2 cellular contexts compared by ENCODE assay signal in the genomic region with DNA sequence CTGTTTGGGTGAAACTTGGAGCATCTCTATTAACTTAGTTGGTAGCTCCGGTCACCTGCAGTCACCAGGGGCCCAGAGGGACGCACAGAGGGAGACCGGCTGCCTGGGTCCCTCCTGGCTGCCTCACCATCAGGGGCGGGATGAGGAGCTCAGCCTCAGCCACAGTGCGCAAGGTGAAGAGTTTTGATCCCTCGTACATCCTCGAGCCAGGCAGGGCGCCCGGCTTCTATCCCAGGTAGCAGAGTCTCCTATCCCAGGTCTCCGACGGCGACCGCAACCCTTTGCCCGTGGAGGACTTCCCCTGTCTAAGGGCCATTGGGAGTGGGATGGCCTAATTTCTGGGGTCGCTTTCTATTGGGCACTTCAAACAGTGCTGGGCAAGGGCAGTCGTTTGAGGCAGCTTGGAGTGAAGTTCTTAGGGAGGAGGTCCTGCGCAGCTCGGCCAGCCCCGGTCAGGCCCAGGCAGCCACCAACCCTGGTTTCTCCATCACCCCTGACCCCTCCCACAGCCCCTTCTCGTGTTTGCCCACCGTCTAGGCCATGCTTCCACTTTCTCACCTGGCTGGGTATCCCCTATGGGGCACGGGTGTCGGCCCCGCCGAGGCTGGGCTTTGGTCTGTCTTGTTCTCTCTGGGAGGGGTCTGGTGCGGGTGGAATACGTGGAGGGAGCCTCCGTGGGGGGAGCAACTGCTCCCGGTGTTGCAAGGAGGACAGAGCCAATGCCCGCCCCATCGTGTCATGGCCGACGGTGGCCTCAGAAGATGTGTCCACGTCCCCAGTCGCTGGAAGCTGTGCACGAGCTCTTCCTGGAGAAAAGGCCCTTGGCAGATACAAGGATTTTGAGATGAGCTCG.
TF ChIP-seq lines count a peak whose summit lies in the region.

No MANE protein-coding gene starts in this region.

TF ChIP-seq in SK-N-SH, 30 proteins besides CTCF, POLR2A, EP300 and RAD21 (continued from another document):
- TF ChIP-seq, protein P1, sequence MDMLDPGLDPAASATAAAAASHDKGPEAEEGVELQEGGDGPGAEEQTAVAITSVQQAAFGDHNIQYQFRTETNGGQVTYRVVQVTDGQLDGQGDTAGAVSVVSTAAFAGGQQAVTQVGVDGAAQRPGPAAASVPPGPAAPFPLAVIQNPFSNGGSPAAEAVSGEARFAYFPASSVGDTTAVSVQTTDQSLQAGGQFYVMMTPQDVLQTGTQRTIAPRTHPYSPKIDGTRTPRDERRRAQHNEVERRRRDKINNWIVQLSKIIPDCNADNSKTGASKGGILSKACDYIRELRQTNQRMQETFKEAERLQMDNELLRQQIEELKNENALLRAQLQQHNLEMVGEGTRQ (IDR thresholded peaks at IDR 0.05; ENCODE audit: borderline replicate concordance, low read depth, low read length) = no peak
- TF ChIP-seq SMC3 (IDR thresholded peaks at IDR 0.05; ENCODE audit: low read depth, low read length) = no peak
- TF ChIP-seq, protein P2, sequence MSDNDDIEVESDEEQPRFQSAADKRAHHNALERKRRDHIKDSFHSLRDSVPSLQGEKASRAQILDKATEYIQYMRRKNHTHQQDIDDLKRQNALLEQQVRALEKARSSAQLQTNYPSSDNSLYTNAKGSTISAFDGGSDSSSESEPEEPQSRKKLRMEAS (IDR thresholded peaks at IDR 0.05; ENCODE audit: low read depth) = no peak
- no peak for TF ChIP-seq TAF1 (IDR thresholded peaks at IDR 0.05; ENCODE audit: borderline replicate concordance, low read depth, low read length)
- no peak for TF ChIP-seq POLR2AphosphoS5 (IDR thresholded peaks at IDR 0.05; ENCODE audit: low read depth, low read length)
- TF ChIP-seq, protein P3, sequence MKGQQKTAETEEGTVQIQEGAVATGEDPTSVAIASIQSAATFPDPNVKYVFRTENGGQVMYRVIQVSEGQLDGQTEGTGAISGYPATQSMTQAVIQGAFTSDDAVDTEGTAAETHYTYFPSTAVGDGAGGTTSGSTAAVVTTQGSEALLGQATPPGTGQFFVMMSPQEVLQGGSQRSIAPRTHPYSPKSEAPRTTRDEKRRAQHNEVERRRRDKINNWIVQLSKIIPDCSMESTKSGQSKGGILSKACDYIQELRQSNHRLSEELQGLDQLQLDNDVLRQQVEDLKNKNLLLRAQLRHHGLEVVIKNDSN (IDR thresholded peaks at IDR 0.05; ENCODE audit: borderline replicate concordance, low read depth) = no peak
- TF ChIP-seq, protein P4, sequence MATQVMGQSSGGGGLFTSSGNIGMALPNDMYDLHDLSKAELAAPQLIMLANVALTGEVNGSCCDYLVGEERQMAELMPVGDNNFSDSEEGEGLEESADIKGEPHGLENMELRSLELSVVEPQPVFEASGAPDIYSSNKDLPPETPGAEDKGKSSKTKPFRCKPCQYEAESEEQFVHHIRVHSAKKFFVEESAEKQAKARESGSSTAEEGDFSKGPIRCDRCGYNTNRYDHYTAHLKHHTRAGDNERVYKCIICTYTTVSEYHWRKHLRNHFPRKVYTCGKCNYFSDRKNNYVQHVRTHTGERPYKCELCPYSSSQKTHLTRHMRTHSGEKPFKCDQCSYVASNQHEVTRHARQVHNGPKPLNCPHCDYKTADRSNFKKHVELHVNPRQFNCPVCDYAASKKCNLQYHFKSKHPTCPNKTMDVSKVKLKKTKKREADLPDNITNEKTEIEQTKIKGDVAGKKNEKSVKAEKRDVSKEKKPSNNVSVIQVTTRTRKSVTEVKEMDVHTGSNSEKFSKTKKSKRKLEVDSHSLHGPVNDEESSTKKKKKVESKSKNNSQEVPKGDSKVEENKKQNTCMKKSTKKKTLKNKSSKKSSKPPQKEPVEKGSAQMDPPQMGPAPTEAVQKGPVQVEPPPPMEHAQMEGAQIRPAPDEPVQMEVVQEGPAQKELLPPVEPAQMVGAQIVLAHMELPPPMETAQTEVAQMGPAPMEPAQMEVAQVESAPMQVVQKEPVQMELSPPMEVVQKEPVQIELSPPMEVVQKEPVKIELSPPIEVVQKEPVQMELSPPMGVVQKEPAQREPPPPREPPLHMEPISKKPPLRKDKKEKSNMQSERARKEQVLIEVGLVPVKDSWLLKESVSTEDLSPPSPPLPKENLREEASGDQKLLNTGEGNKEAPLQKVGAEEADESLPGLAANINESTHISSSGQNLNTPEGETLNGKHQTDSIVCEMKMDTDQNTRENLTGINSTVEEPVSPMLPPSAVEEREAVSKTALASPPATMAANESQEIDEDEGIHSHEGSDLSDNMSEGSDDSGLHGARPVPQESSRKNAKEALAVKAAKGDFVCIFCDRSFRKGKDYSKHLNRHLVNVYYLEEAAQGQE (IDR thresholded peaks at IDR 0.05; ENCODE audit: low read depth, low read length) = no peak

TF ChIP-seq in SK-N-SH treated with all-trans-retinoic acid at 6 μM for 48 hours, 23 proteins besides CTCF, POLR2A, EP300 and RAD21 (continued from another document):
- TF ChIP-seq, protein P5, sequence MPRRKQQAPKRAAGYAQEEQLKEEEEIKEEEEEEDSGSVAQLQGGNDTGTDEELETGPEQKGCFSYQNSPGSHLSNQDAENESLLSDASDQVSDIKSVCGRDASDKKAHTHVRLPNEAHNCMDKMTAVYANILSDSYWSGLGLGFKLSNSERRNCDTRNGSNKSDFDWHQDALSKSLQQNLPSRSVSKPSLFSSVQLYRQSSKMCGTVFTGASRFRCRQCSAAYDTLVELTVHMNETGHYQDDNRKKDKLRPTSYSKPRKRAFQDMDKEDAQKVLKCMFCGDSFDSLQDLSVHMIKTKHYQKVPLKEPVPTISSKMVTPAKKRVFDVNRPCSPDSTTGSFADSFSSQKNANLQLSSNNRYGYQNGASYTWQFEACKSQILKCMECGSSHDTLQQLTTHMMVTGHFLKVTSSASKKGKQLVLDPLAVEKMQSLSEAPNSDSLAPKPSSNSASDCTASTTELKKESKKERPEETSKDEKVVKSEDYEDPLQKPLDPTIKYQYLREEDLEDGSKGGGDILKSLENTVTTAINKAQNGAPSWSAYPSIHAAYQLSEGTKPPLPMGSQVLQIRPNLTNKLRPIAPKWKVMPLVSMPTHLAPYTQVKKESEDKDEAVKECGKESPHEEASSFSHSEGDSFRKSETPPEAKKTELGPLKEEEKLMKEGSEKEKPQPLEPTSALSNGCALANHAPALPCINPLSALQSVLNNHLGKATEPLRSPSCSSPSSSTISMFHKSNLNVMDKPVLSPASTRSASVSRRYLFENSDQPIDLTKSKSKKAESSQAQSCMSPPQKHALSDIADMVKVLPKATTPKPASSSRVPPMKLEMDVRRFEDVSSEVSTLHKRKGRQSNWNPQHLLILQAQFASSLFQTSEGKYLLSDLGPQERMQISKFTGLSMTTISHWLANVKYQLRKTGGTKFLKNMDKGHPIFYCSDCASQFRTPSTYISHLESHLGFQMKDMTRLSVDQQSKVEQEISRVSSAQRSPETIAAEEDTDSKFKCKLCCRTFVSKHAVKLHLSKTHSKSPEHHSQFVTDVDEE (CRISPR knock-in tag; IDR thresholded peaks at IDR 0.05) = no peak
